2 cellular contexts compared by ENCODE assay signal in genomic region chr16:25914357-25914962, GRCh38.
A peak's percentile ranks its signal among the peaks of the same experiment; 100 is the strongest.
TF ChIP-seq lines count a peak whose summit lies in the region.

No MANE protein-coding gene starts in this region.

TF ChIP-seq in HEK293, 187 proteins besides CTCF, POLR2A, EP300 and RAD21 (continued from another document):
- 0 out of 2 replicates have a peak, but pooled peaks have one; percentile 12 for TF ChIP-seq ZFHX2 (tag by site-specific recombination; conservative IDR thresholded peaks at IDR 0.05)

TF ChIP-seq in H1, 55 proteins besides CTCF, POLR2A, EP300 and RAD21 (continued from another document):
- no peak for TF ChIP-seq ATF3 (IDR thresholded peaks at IDR 0.05; ENCODE audit: insufficient read depth, low read depth, low read length)
